In the genomic region with DNA sequence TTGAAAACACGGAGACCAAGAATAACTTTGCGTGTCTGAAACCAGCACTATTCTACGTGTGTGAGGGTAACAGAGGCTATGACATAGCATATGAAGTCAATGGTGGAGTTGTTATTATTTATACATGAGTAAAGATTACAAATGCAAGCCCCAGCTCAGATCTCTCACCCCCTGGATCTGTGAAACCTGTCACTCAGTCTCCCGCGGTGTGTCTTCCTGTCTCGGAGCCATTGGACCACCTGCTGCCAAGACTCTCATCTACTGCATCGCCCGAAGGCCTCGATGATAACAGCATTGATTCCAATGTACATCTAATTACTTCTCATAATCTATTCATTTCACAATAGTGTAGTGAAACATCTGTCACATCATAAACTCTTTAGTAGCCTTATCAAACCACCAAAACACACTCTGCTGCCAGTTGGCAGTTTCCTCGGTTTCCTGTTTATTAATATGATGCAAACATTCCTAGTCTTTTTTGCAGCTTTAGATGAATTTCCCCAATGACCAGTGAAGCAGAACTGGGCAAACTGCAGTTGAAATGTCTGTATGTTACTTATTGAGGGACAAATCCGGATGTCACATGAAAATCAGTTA, we compare ENCODE assay signal across 25 cellular contexts.
DNase-seq lines count a peak whose midpoint lies in the region; ATAC-seq and TF ChIP-seq lines count a peak whose summit lies in the region.
"Had no signal": no experiment of that assay in that cellular context is flagged by ENCODE, and none has a peak within 500 bp of the region (broad histone marks: within the 10 kb centered on the region; RNA-seq: fewer than 3 reads in every experiment).

No MANE protein-coding gene starts in this region.

- H3K9ac ChIP-seq in BLaER1 treated with 17β-estradiol and CSF1 and Interleukin-3, amounts not matched to agents 10 nM and 100 nM = peak overlapping the region in 9 of 11 experiments; percentile 52 to 72 (median 60); a peak in 18 of 22 replicates

- peaks cover 24 to 42% (median 33%) of the 10 kb centered on the region in 10 experiments for H3K4me1 ChIP-seq in BLaER1 treated with 17β-estradiol and CSF1 and Interleukin-3, amounts not matched to agents 10 nM and 100 nM
- no peaks in the 10 kb centered on the region for H3K4me1 ChIP-seq in CD8-positive, alpha-beta memory T cell (ENCODE audit: insufficient read depth, low read length)
- H3K4me1 ChIP-seq: breast epithelium, colonic mucosa, sigmoid colon, suprapubic skin had no signal

- in situ Hi-C loops in KBM-7 (cut with MboI; ENCODE audit: low pct_unique_long_range_greater_than_20kb, low sequenced_read_pairs) = no loop called here

- H3K4me1 Mint-ChIP-seq in glutamatergic neuron (ENCODE audit: low read depth, unreplicated experiment) = peaks cover 13% of the 10 kb centered on the region
- no peaks in the 10 kb centered on the region for H3K4me1 Mint-ChIP-seq in CD8-positive, alpha-beta memory T cell
- H3K4me1 Mint-ChIP-seq: activated naive CD4-positive, alpha-beta T cell treated with anti-CD3 and anti-CD28 coated beads, Interleukin-2, amount 10 ng/mL, durations not matched to agents 7 days and 5 days; stimulated activated naive B cell treated with anti-CD40 and anti-IgM and Interleukin-4, amounts not matched to agents 10 μg/mL and 1 μg/mL and 100 μg/mL, for 72 hours had no signal

- CTCF ChIA-PET in CD8-positive, alpha-beta memory T cell (lab: Charles Lee) = no interaction called here

- peak overlapping the region; percentile 43 to 87 (median 81); a peak in 20 of 22 replicates for H3K27ac ChIP-seq in BLaER1 treated with 17β-estradiol and CSF1 and Interleukin-3, amounts not matched to agents 10 nM and 100 nM
- H3K27ac ChIP-seq in CD8-positive, alpha-beta memory T cell (ENCODE audit: low read depth, low read length) = no peak overlapping the region
- H3K27ac ChIP-seq: breast epithelium, colonic mucosa, sigmoid colon, suprapubic skin had no signal

- peak overlapping the region; percentile 54 to 81 (median 68) for H3K4me2 ChIP-seq in BLaER1 treated with 17β-estradiol and CSF1 and Interleukin-3, amounts not matched to agents 10 nM and 100 nM

- H3K36me3 ChIP-seq in BLaER1 treated with 17β-estradiol and CSF1 and Interleukin-3, amounts not matched to agents 10 nM and 100 nM = no peaks in the 10 kb centered on the region
- H3K36me3 ChIP-seq in CD8-positive, alpha-beta memory T cell (ENCODE audit: insufficient read depth, low read length) = no peaks in the 10 kb centered on the region
- H3K36me3 ChIP-seq: breast epithelium, colonic mucosa, sigmoid colon, suprapubic skin had no signal

- ATAC-seq in HG02763 (IDR thresholded peaks at IDR 0.05; ENCODE audit: unreplicated experiment) = no peak
- ATAC-seq: activated CD4-positive, CD25-positive, alpha-beta regulatory T cell treated with anti-CD3 and anti-CD28 coated beads, Interleukin-2, amount 50 U/mL, for 24 hours; stimulated activated naive B cell treated with anti-CD40 and anti-IgM and Interleukin-4, amounts not matched to agents 10 μg/mL and 1 μg/mL and 100 μg/mL, for 72 hours had no signal

- no peaks in the 10 kb centered on the region for H4K20me1 ChIP-seq in BLaER1 treated with 17β-estradiol and CSF1 and Interleukin-3, amounts not matched to agents 10 nM and 100 nM

- POLR2A ChIA-PET in CD8-positive, alpha-beta memory T cell (lab: Charles Lee) = interaction anchor here (0.6 kb wide), 1 partner anchor 330 kb away, joined by 4 read pairs; no protein-coding TSS in a partner anchor

- H3K27me3 Mint-ChIP-seq in glutamatergic neuron (ENCODE audit: unreplicated experiment) = no peaks in the 10 kb centered on the region
- H3K27me3 Mint-ChIP-seq in CD8-positive, alpha-beta memory T cell = peaks cover 1 to 5% of the 10 kb centered on the region in 2 donors
- H3K27me3 Mint-ChIP-seq: activated naive CD4-positive, alpha-beta T cell treated with anti-CD3 and anti-CD28 coated beads, Interleukin-2, amount 10 ng/mL, durations not matched to agents 7 days and 5 days; stimulated activated naive B cell treated with anti-CD40 and anti-IgM and Interleukin-4, amounts not matched to agents 10 μg/mL and 1 μg/mL and 100 μg/mL, for 72 hours had no signal

- H3K4me3 Mint-ChIP-seq in glutamatergic neuron (ENCODE audit: unreplicated experiment) = no peak overlapping the region
- H3K4me3 Mint-ChIP-seq in CD8-positive, alpha-beta memory T cell = no peak overlapping the region
- H3K4me3 Mint-ChIP-seq: activated naive CD4-positive, alpha-beta T cell treated with anti-CD3 and anti-CD28 coated beads, Interleukin-2, amount 10 ng/mL, durations not matched to agents 7 days and 5 days; stimulated activated naive B cell treated with anti-CD40 and anti-IgM and Interleukin-4, amounts not matched to agents 10 μg/mL and 1 μg/mL and 100 μg/mL, for 72 hours had no signal

- peaks cover 0 to 11% (median 4%) of the 10 kb centered on the region in 11 experiments; a peak in 7 of 22 replicates for H3K9me3 ChIP-seq in BLaER1 treated with 17β-estradiol and CSF1 and Interleukin-3, amounts not matched to agents 10 nM and 100 nM (replicated peaks in 1 of 11)
- no peaks in the 10 kb centered on the region for H3K9me3 ChIP-seq in CD8-positive, alpha-beta memory T cell (ENCODE audit: low read length)
- H3K9me3 ChIP-seq: breast epithelium, colonic mucosa, sigmoid colon, suprapubic skin had no signal

- H3K4me3 ChIP-seq in BLaER1 treated with 17β-estradiol and CSF1 and Interleukin-3, amounts not matched to agents 10 nM and 100 nM = peak overlapping the region in 5 of 10 experiments; percentile 12 to 44 (median 31); a peak in 7 of 20 replicates
- no peak overlapping the region for H3K4me3 ChIP-seq in CD8-positive, alpha-beta memory T cell (ENCODE audit: low read length)
- H3K4me3 ChIP-seq: breast epithelium, colonic mucosa, sigmoid colon, suprapubic skin had no signal

- H3K36me3 Mint-ChIP-seq in glutamatergic neuron (ENCODE audit: unreplicated experiment) = no peaks in the 10 kb centered on the region
- H3K36me3 Mint-ChIP-seq in CD8-positive, alpha-beta memory T cell = no peaks in the 10 kb centered on the region
- H3K36me3 Mint-ChIP-seq: activated naive CD4-positive, alpha-beta T cell treated with anti-CD3 and anti-CD28 coated beads, Interleukin-2, amount 10 ng/mL, durations not matched to agents 7 days and 5 days; stimulated activated naive B cell treated with anti-CD40 and anti-IgM and Interleukin-4, amounts not matched to agents 10 μg/mL and 1 μg/mL and 100 μg/mL, for 72 hours had no signal

- H3K27me3 ChIP-seq in BLaER1 treated with 17β-estradiol and CSF1 and Interleukin-3, amounts not matched to agents 10 nM and 100 nM = no peaks in the 10 kb centered on the region
- no peaks in the 10 kb centered on the region for H3K27me3 ChIP-seq in CD8-positive, alpha-beta memory T cell (ENCODE audit: insufficient read depth, low read length, poor library complexity, severe bottlenecking)
- H3K27me3 ChIP-seq: breast epithelium, colonic mucosa, sigmoid colon, suprapubic skin had no signal

- peaks cover 4% of the 10 kb centered on the region for H3K9me3 Mint-ChIP-seq in glutamatergic neuron (ENCODE audit: unreplicated experiment)
- peaks cover 0 to 5% (median 0%) of the 10 kb centered on the region in 5 donors for H3K9me3 Mint-ChIP-seq in CD8-positive, alpha-beta memory T cell
- H3K9me3 Mint-ChIP-seq: activated naive CD4-positive, alpha-beta T cell treated with anti-CD3 and anti-CD28 coated beads, Interleukin-2, amount 10 ng/mL, durations not matched to agents 7 days and 5 days; stimulated activated naive B cell treated with anti-CD40 and anti-IgM and Interleukin-4, amounts not matched to agents 10 μg/mL and 1 μg/mL and 100 μg/mL, for 72 hours had no signal

- peak; percentile 57 for DNase-seq in KBM-7
- peak; percentile 19 for DNase-seq in OCI-M1 (lab: John Stamatoyannopoulos, UW)
- peak; percentile 17 for DNase-seq in glutamatergic neuron
- DNase-seq in mesenteric fat pad (ENCODE audit: low spot score) = no peak
- DNase-seq in NCI-H510A treated with DMSO at 0.1 percent for 48 hours (lab: John Stamatoyannopoulos, UW) = no peak
- DNase-seq in CD8-positive, alpha-beta memory T cell = no peak
- DNase-seq: activated CD4-positive, alpha-beta T cell treated with anti-CD3 and anti-CD28 coated beads, Interleukin-2, amount 50 U/mL, for 48 hours; activated naive CD4-positive, alpha-beta T cell treated with anti-CD3 and anti-CD28 coated beads, Interleukin-2, amount 10 ng/mL, durations not matched to agents 7 days and 5 days; amygdala; colonic mucosa; effector CD8-positive, alpha-beta T cell; erythroblast; head of caudate nucleus; mammary epithelial cell; NCI-H1048; NCI-H2081 treated with DMSO at 0.1 percent for 48 hours; SIG-M5; sigmoid colon; stimulated activated naive B cell treated with anti-CD40 and anti-IgM and Interleukin-4, amounts not matched to agents 10 μg/mL and 1 μg/mL and 100 μg/mL, for 72 hours had no signal

- TF ChIP-seq CTCF in glutamatergic neuron (IDR thresholded peaks at IDR 0.05; ENCODE audit: partially characterized antibody, unreplicated experiment) = no peak

- no peak overlapping the region for H3K27ac Mint-ChIP-seq in glutamatergic neuron (ENCODE audit: unreplicated experiment)
- H3K27ac Mint-ChIP-seq in CD8-positive, alpha-beta memory T cell = no peak overlapping the region
- H3K27ac Mint-ChIP-seq: activated naive CD4-positive, alpha-beta T cell treated with anti-CD3 and anti-CD28 coated beads, Interleukin-2, amount 10 ng/mL, durations not matched to agents 7 days and 5 days; progenitor cell of endocrine pancreas; stimulated activated naive B cell treated with anti-CD40 and anti-IgM and Interleukin-4, amounts not matched to agents 10 μg/mL and 1 μg/mL and 100 μg/mL, for 72 hours had no signal

Comparison
In these comparisons a context has a peak if more than half of its experiments do, and no peak if none do; other contexts are left out.
1. DNase-seq: peak in KBM-7 (single experiment), OCI-M1 (single experiment) and glutamatergic neuron (single experiment); none in mesenteric fat pad (single experiment), NCI-H510A treated with DMSO at 0.1 percent for 48 hours (single experiment) and CD8-positive, alpha-beta memory T cell (0 of 5).